ENCODE assay signal across 8 cellular contexts in genomic region chr12:57895337-57896138, GRCh38. TPM values are rescaled to one million over a fixed set of nuclear protein-coding genes. Genes with fewer than 3 reads are reported as not detected.
DNase-seq lines count a peak whose midpoint lies in the region; ATAC-seq, FAIRE-seq and TF ChIP-seq lines count a peak whose summit lies in the region.

No MANE protein-coding gene starts in this region.

- POLR2A ChIA-PET in A549 (lab: Yijun Ruan, JAX) (interaction anchor here (0.8 to 4.4 kb wide), 4 partner anchors 30 to 139 kb away, joined by 3 to 77 read pairs (median 34); partner anchors contain the start of gene CTDSP2), GM10248 (lab: Yijun Ruan, JAX) (no interaction called here)
- POLR2A ChIA-PET in naive thymus-derived CD4-positive, alpha-beta T cell (lab: Charles Lee), result interaction anchor here (0.9 to 3.6 kb wide), 10 partner anchors 30 to 139 kb away, joined by 3 to 27 read pairs (median 6); partner anchors contain the start of genes CTDSP2 and TSFM

- H3K36me3 ChIP-seq in mammary epithelial cell (ENCODE audit: insufficient read depth, low read length), result no peaks in the 10 kb centered on the region
- no peaks in the 10 kb centered on the region for H3K36me3 ChIP-seq in naive thymus-derived CD4-positive, alpha-beta T cell (ENCODE audit: control insufficient read depth in 2 of 3, insufficient read depth in 3 of 3, low read length in 3 of 3)

- ATAC-seq in A549 (no peak), HG02759 (IDR thresholded peaks at IDR 0.05; ENCODE audit: unreplicated experiment) (no peak)
- ATAC-seq in naive thymus-derived CD4-positive, alpha-beta T cell, result no peak

- intact Hi-C loops in mammary epithelial cell (cut with micrococcal nuclease), result loop anchor here (2.0 kb wide), 1 partner anchor 31 kb away; no protein-coding TSS in a partner anchor
- intact Hi-C loops in naive thymus-derived CD4-positive, alpha-beta T cell (cut with micrococcal nuclease), result loop anchor here in 1 of 2 donors (1.0 kb wide), 1 partner anchor 92 kb away; no protein-coding TSS in a partner anchor

- no peak overlapping the region for H3K9ac ChIP-seq in mammary epithelial cell (ENCODE audit: insufficient read depth, low read length)

- peak overlapping the region; percentile 91 for H3K27ac Mint-ChIP-seq in HFFc6
- H3K27ac Mint-ChIP-seq in naive thymus-derived CD4-positive, alpha-beta T cell, result peak overlapping the region in 8 of 9 donors; percentile 25 to 94 (median 74)

- peaks cover 68% of the 10 kb centered on the region for H3K4me1 ChIP-seq in A549
- H3K4me1 ChIP-seq in mammary epithelial cell (ENCODE audit: insufficient read depth, low read length), result peaks cover 51% of the 10 kb centered on the region
- peaks cover 34 to 49% of the 10 kb centered on the region in 2 donors for H3K4me1 ChIP-seq in naive thymus-derived CD4-positive, alpha-beta T cell (ENCODE audit: control insufficient read depth in 2 of 2, insufficient read depth in 2 of 2, low read length in 2 of 2)

- in situ Hi-C loops in mammary epithelial cell (cut with MboI; ENCODE audit: low sequenced_read_pairs in 2 of 2), result no loop called here

- H3K4me3 Mint-ChIP-seq in HFFc6, result peak overlapping the region; percentile 82
- peak overlapping the region; percentile 46 to 89 (median 80) for H3K4me3 Mint-ChIP-seq in naive thymus-derived CD4-positive, alpha-beta T cell

- H3K4me2 ChIP-seq in A549, result peak overlapping the region; percentile 90
- peak overlapping the region; percentile 97 for H3K4me2 ChIP-seq in mammary epithelial cell (ENCODE audit: insufficient read depth, low read depth, low read length)

- no peaks in the 10 kb centered on the region for H4K20me1 ChIP-seq in mammary epithelial cell (ENCODE audit: insufficient read depth, low read length)

- CTCF ChIA-PET in A549 (lab: Yijun Ruan, JAX) (interaction anchor here (0.7 to 8.3 kb wide), 17 partner anchors 8 to 129 kb away, joined by 3 to 87 read pairs (median 11); partner anchors contain the start of genes AVIL, CTDSP2, CYP27B1 and TSFM), mammary epithelial cell (lab: Charles Lee; ENCODE audit: low non-redundant PET) (no interaction called here), GM10248 (lab: Yijun Ruan, JAX) (interaction anchor here (1.0 to 16.8 kb wide), 10 partner anchors 10 to 112 kb away, joined by 3 to 279 read pairs (median 5); partner anchors contain the start of gene TSFM)
- CTCF ChIA-PET in naive thymus-derived CD4-positive, alpha-beta T cell (lab: Charles Lee), result interaction anchor here (0.7 to 4.0 kb wide), 14 partner anchors 10 to 139 kb away, joined by 3 to 39 read pairs (median 8); partner anchors contain the start of genes AVIL, CTDSP2 and TSFM

- dilution Hi-C loops in mammary epithelial cell (cut with HindIII; ENCODE audit: low sequenced_read_pairs), result no loop called here

- no peak for TF ChIP-seq RAD21 in A549 (conservative IDR thresholded peaks at IDR 0.05 in 1 of 2, IDR thresholded peaks at IDR 0.05 in 1 of 2)

- H3K4me3 ChIP-seq in A549 (no peak overlapping the region), mammary epithelial cell (replicated peaks in 1 of 3; ENCODE audit: insufficient read depth in 1 of 3, low read depth in 2 of 3, low read length in 3 of 3) (no peak overlapping the region)
- H3K4me3 ChIP-seq in naive thymus-derived CD4-positive, alpha-beta T cell (ENCODE audit: low read length), result no peak overlapping the region

- no peaks in the 10 kb centered on the region for H3K27me3 Mint-ChIP-seq in HFFc6 (ENCODE audit: insufficient read depth)
- H3K27me3 Mint-ChIP-seq in naive thymus-derived CD4-positive, alpha-beta T cell, result peaks cover 0 to 6% (median 0%) of the 10 kb centered on the region in 5 donors

- H2AFZ ChIP-seq in mammary epithelial cell (ENCODE audit: low read depth, low read length), result peak overlapping the region; percentile 92

- no peak for FAIRE-seq in A549 (lab: Jason Lieb, UNC)

- H3K27ac ChIP-seq in A549, result peak overlapping the region; percentile 85 to 95
- no peak overlapping the region for H3K27ac ChIP-seq in mammary epithelial cell (ENCODE audit: insufficient read depth, low read depth, low read length)
- H3K27ac ChIP-seq in naive thymus-derived CD4-positive, alpha-beta T cell (ENCODE audit: low read depth, low read length), result no peak overlapping the region

- 84% methylated on average over 5 of the region's 5 CpGs for WGBS in A549 (ENCODE audit: missing lambda C conversion rate)
- WGBS in mammary epithelial cell (ENCODE audit: low coverage, missing lambda C conversion rate), result 92% methylated on average over 4 of the region's 5 CpGs

- TF ChIP-seq CTCF in A549 (IDR thresholded peaks at IDR 0.05), result no peak
- no peak for TF ChIP-seq CTCF in HFFc6 (IDR thresholded peaks at IDR 0.05)
- TF ChIP-seq CTCF in mammary epithelial cell (conservative IDR thresholded peaks at IDR 0.05 in 1 of 2, IDR thresholded peaks at IDR 0.05 in 1 of 2; ENCODE audit: extremely low read depth in 1 of 2, insufficient read depth in 1 of 2, low read depth in 1 of 2, low read length in 2 of 2), result no peak
- no peak for TF ChIP-seq CTCF in GM10248 (IDR thresholded peaks at IDR 0.05; ENCODE audit: control extremely low read depth, extremely low read depth, low read depth, missing control alignments)

- BruUV-seq in mammary epithelial cell (replicated peaks; lab: Mats Ljungman, UMichigan), result no TSS peak

- peaks cover 87% of the 10 kb centered on the region for H3K4me1 Mint-ChIP-seq in HFFc6 (ENCODE audit: low read depth)
- peaks cover 32 to 59% (median 57%) of the 10 kb centered on the region in 7 donors for H3K4me1 Mint-ChIP-seq in naive thymus-derived CD4-positive, alpha-beta T cell

- no peaks in the 10 kb centered on the region for H3K36me3 Mint-ChIP-seq in HFFc6 (ENCODE audit: low read depth)
- H3K36me3 Mint-ChIP-seq in naive thymus-derived CD4-positive, alpha-beta T cell, result no peaks in the 10 kb centered on the region

- TF ChIP-seq POLR2A in A549 (IDR thresholded peaks at IDR 0.05; ENCODE audit: low read length), result no peak

- no peaks in the 10 kb centered on the region for H3K79me2 ChIP-seq in mammary epithelial cell (ENCODE audit: insufficient read depth, low read length)

- no peak for TF ChIP-seq EP300 in A549 (IDR thresholded peaks at IDR 0.05)

- no peaks in the 10 kb centered on the region for H3K9me3 Mint-ChIP-seq in HFFc6
- H3K9me3 Mint-ChIP-seq in naive thymus-derived CD4-positive, alpha-beta T cell, result no peaks in the 10 kb centered on the region

- no peaks in the 10 kb centered on the region for H3K27me3 ChIP-seq in mammary epithelial cell (ENCODE audit: insufficient read depth, low read length)
- no peaks in the 10 kb centered on the region for H3K27me3 ChIP-seq in naive thymus-derived CD4-positive, alpha-beta T cell (ENCODE audit: control insufficient read depth in 2 of 2, insufficient read depth in 2 of 2, low read length in 2 of 2)

- no peaks in the 10 kb centered on the region for H3K9me3 ChIP-seq in A549
- H3K9me3 ChIP-seq in mammary epithelial cell (replicated peaks; ENCODE audit: insufficient read depth, low read length), result no peaks in the 10 kb centered on the region
- no peaks in the 10 kb centered on the region for H3K9me3 ChIP-seq in naive thymus-derived CD4-positive, alpha-beta T cell (ENCODE audit: control insufficient read depth in 2 of 3, low read length in 3 of 3)

- DNase-seq in A549 (ENCODE audit: low read depth in 1 of 2, low spot score in 1 of 2), result no peak
- DNase-seq in HFFc6, result peak; percentile 3
- no peak for DNase-seq in mammary epithelial cell
- no peak for DNase-seq in naive thymus-derived CD4-positive, alpha-beta T cell
- DNase-seq in D341Med (ENCODE audit: low spot score), result no peak
- DNase-seq in stimulated activated CD4-positive, alpha-beta T cell treated with anti-CD3 and anti-CD28 coated beads, Interleukin-2, amount 100 ng/mL, for 24 hours, result no peak
- no peak for DNase-seq in GM10248 (ENCODE audit: extremely low spot score)

TF ChIP-seq in A549, 52 proteins besides CTCF, POLR2A, EP300 and RAD21 (continues in another document):
- TF ChIP-seq, protein P1, sequence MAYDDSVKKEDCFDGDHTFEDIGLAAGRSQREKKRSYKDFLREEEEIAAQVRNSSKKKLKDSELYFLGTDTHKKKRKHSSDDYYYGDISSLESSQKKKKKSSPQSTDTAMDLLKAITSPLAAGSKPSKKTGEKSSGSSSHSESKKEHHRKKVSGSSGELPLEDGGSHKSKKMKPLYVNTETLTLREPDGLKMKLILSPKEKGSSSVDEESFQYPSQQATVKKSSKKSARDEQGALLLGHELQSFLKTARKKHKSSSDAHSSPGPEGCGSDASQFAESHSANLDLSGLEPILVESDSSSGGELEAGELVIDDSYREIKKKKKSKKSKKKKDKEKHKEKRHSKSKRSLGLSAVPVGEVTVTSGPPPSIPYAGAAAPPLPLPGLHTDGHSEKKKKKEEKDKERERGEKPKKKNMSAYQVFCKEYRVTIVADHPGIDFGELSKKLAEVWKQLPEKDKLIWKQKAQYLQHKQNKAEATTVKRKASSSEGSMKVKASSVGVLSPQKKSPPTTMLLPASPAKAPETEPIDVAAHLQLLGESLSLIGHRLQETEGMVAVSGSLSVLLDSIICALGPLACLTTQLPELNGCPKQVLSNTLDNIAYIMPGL (CRISPR knock-in tag; IDR thresholded peaks at IDR 0.05; ENCODE audit: borderline replicate concordance), result no peak

RNA-seq across cellular contexts. Expression of gene ATP23, which starts 45.8 kb away (rescaled TPM):
- polyA plus RNA-seq in A549 (2011; rRNA removed) (13.4 and 14.7 TPM in 2 replicates), A549 (2017; fragmentation: RNase III; extraction: RNeasy Plus Mini Kit Qiagen cat#74134 plus additional on column Dnase treatment) (6.3 to 7.5 TPM (median 7.0 TPM) in 3 replicates), mammary epithelial cell (9.5 TPM)
- 9.7 and 11.0 TPM in 2 replicates for polyA plus RNA-seq in A549 (2012; cell fraction: cytosol; rRNA removed)
- polyA plus RNA-seq in A549 (2012; cell fraction: nucleus; rRNA removed), result 3.5 and 5.5 TPM in 2 replicates
- 8.9 and 9.3 TPM in 2 replicates for polyA minus RNA-seq in A549 (2011; rRNA and poly(A)+ RNA removed)
- 1 to 10 TPM; 3.1 to 4.0 (median 3.6) TPM for total RNA-seq in HFFc6 (2021; fragmentation: NEBNext Ultra II Directional; extraction: Animal tissue kit (Norgen Biotek cat#: 25700))
- total RNA-seq in mammary epithelial cell, result 1 to 10 TPM; 5.4 to 6.8 TPM
- 19.1 TPM for polyA minus RNA-seq in mammary epithelial cell
- total RNA-seq in naive thymus-derived CD4-positive, alpha-beta T cell, result 10 to 100 TPM in 1 of 5 experiments, 1 to 10 TPM in 4; 7.2 to 12.3 (median 8.2) TPM
- polyA plus RNA-seq in naive thymus-derived CD4-positive, alpha-beta T cell, result 10 to 100 TPM; 30.1 to 31.1 TPM

RNA-seq across cellular contexts. Expression of gene CTDSP2, which starts 49.0 kb away (rescaled TPM):
- 87.7 and 114 TPM in 2 replicates for polyA plus RNA-seq in A549 (2011; rRNA removed)
- 61.9 and 67.6 TPM in 2 replicates for polyA plus RNA-seq in A549 (2012; cell fraction: cytosol; rRNA removed)
- 45.2 and 53.4 TPM in 2 replicates for polyA plus RNA-seq in A549 (2012; cell fraction: nucleus; rRNA removed)
- polyA plus RNA-seq in A549 (2017; fragmentation: RNase III; extraction: RNeasy Plus Mini Kit Qiagen cat#74134 plus additional on column Dnase treatment), result 26.1 to 34.5 TPM (median 31.3 TPM) in 3 replicates
- 127 and 135 TPM in 2 replicates for polyA minus RNA-seq in A549 (2011; rRNA and poly(A)+ RNA removed)
- total RNA-seq in HFFc6 (2021; fragmentation: NEBNext Ultra II Directional; extraction: Animal tissue kit (Norgen Biotek cat#: 25700)), result 100 to 1,000 TPM in 5 of 6 experiments, 10 to 100 TPM in 1; 99.2 to 128 (median 111) TPM
- 10 to 100 TPM; 51.3 to 76.1 TPM for total RNA-seq in mammary epithelial cell
- 56.4 TPM for polyA plus RNA-seq in mammary epithelial cell
- polyA minus RNA-seq in mammary epithelial cell, result 204 TPM
- total RNA-seq in naive thymus-derived CD4-positive, alpha-beta T cell, result 100 to 1,000 TPM; 124 to 295 (median 145) TPM
- 100 to 1,000 TPM in 1 of 2 donors, 10 to 100 TPM in 1; 86.9 to 110 TPM for polyA plus RNA-seq in naive thymus-derived CD4-positive, alpha-beta T cell

Comparison
In these comparisons a context has a peak if more than half of its experiments do, and no peak if none do; other contexts are left out.
1. H3K27ac ChIP-seq: peak in A549 (2 of 2); none in mammary epithelial cell (single experiment) and naive thymus-derived CD4-positive, alpha-beta T cell (single experiment).